ENCODE assay signal across 26 cellular contexts in the genomic region with DNA sequence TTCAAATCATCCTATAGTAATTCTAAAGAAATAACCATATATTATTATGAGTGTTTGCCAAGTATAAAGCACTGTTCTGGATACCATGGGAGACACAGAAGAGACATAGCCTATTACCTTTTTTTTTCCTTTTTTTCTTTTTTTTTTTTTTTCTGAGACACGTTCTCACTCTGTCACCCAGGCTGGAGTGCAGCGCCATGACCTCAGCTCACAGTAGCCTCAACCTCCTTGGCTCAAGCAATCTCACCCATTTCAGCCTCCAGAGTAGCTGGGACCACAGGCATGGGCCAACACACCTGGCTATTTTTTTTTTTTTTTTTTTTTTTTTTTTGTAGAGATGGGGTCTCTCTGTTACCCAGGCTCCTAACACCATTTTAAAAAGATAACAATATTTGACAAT. TPM values are rescaled to one million over a fixed set of nuclear protein-coding genes. Genes with fewer than 3 reads are reported as not detected.
DNase-seq lines count a peak whose midpoint lies in the region; ATAC-seq and TF ChIP-seq lines count a peak whose summit lies in the region.
"Had no signal": no experiment of that assay in that cellular context is flagged by ENCODE, and none has a peak within 500 bp of the region (broad histone marks: within the 10 kb centered on the region; RNA-seq: fewer than 3 reads in every experiment).

No MANE protein-coding gene starts in this region.

- intact Hi-C loops in activated CD8-positive, alpha-beta T cell treated with anti-CD3 and anti-CD28 coated beads for 36 hours (cut with micrococcal nuclease) = no loop called here

- H3K27ac ChIP-seq in right atrium auricular region = peak overlapping the region; percentile 51 to 65
- H3K27ac ChIP-seq: C4-2B, SJSA1, thoracic aorta, vagina had no signal

- H3K36me3 ChIP-seq in right atrium auricular region = peaks cover 8% of the 10 kb centered on the region
- H3K36me3 ChIP-seq: SJSA1, thoracic aorta, vagina had no signal

- no peaks in the 10 kb centered on the region for H3K27me3 Mint-ChIP-seq in stimulated activated naive CD8-positive, alpha-beta T cell treated with anti-CD3 and anti-CD28 coated beads, Interleukin-15, Interleukin-2, amounts not matched to agents 100 ng/mL and 50 ng/mL, for 24 hours
- no peaks in the 10 kb centered on the region for H3K27me3 Mint-ChIP-seq in activated CD8-positive, alpha-beta T cell treated with anti-CD3 and anti-CD28 coated beads for 36 hours
- H3K27me3 Mint-ChIP-seq: stimulated activated naive B cell treated with anti-CD40 and anti-IgM and Interleukin-4, amounts not matched to agents 10 μg/mL and 1 μg/mL and 100 μg/mL, for 72 hours had no signal

- POLR2A ChIA-PET in activated CD8-positive, alpha-beta T cell treated with anti-CD3 and anti-CD28 coated beads for 36 hours (lab: Charles Lee) = interaction anchor here (0.8 to 1.9 kb wide), 7 partner anchors 9 to 75 kb away, joined by 3 to 10 read pairs (median 6); a partner anchor contains a TSS

- H3K4me1 ChIP-seq in right atrium auricular region = peaks cover 0 to 40% of the 10 kb centered on the region in 2 donors

- no peaks in the 10 kb centered on the region for H3K27me3 ChIP-seq in right atrium auricular region
- H3K27me3 ChIP-seq: SJSA1, spleen, vagina had no signal

- no peaks in the 10 kb centered on the region for H3K9me3 Mint-ChIP-seq in stimulated activated naive CD8-positive, alpha-beta T cell treated with anti-CD3 and anti-CD28 coated beads, Interleukin-15, Interleukin-2, amounts not matched to agents 100 ng/mL and 50 ng/mL, for 24 hours
- no peaks in the 10 kb centered on the region for H3K9me3 Mint-ChIP-seq in activated CD8-positive, alpha-beta T cell treated with anti-CD3 and anti-CD28 coated beads for 36 hours
- H3K9me3 Mint-ChIP-seq: stimulated activated naive B cell treated with anti-CD40 and anti-IgM and Interleukin-4, amounts not matched to agents 10 μg/mL and 1 μg/mL and 100 μg/mL, for 72 hours had no signal

- peaks cover 84% of the 10 kb centered on the region for H3K36me3 Mint-ChIP-seq in stimulated activated naive CD8-positive, alpha-beta T cell treated with anti-CD3 and anti-CD28 coated beads, Interleukin-15, Interleukin-2, amounts not matched to agents 100 ng/mL and 50 ng/mL, for 24 hours (ENCODE audit: low read depth)
- peaks cover 66% of the 10 kb centered on the region for H3K36me3 Mint-ChIP-seq in activated CD8-positive, alpha-beta T cell treated with anti-CD3 and anti-CD28 coated beads for 36 hours (ENCODE audit: low read depth)

- CTCF ChIA-PET in activated CD8-positive, alpha-beta T cell treated with anti-CD3 and anti-CD28 coated beads for 36 hours (lab: Charles Lee) = interaction anchor here (1.0 to 1.4 kb wide), 2 partner anchors 15 to 495 kb away, joined by 3 to 4 read pairs; no protein-coding TSS in a partner anchor

- ATAC-seq in stimulated activated naive CD8-positive, alpha-beta T cell treated with anti-CD3 and anti-CD28 coated beads, Interleukin-15, Interleukin-2, amounts not matched to agents 100 U/mL and 50 U/mL, for 24 hours = no peak
- ATAC-seq in activated CD8-positive, alpha-beta T cell treated with anti-CD3 and anti-CD28 coated beads for 36 hours = no peak

- H3K9me3 ChIP-seq in right atrium auricular region = no peaks in the 10 kb centered on the region
- H3K9me3 ChIP-seq: SJSA1, spleen, thoracic aorta, vagina had no signal

- no peak for DNase-seq in stimulated activated naive CD8-positive, alpha-beta T cell treated with anti-CD3 and anti-CD28 coated beads, Interleukin-15, Interleukin-2, amounts not matched to agents 100 U/mL and 50 U/mL, for 24 hours
- no peak for DNase-seq in activated CD8-positive, alpha-beta T cell treated with anti-CD3 and anti-CD28 coated beads for 36 hours
- DNase-seq in right atrium auricular region (ENCODE audit: low spot score) (no peak), GM19238 (ENCODE audit: insufficient read length, low spot score) (no peak), HT-29 (ENCODE audit: low spot score) (no peak), SK-N-DZ (ENCODE audit: low spot score) (no peak), NCI-H2171 treated with DMSO at 0.1 percent for 48 hours (lab: John Stamatoyannopoulos, UW) (no peak)
- DNase-seq: activated CD4-positive, CD25-positive, alpha-beta regulatory T cell treated with anti-CD3 and anti-CD28 coated beads, Interleukin-2, amount 50 U/mL, for 72 hours; activated CD8-positive, alpha-beta memory T cell treated with anti-CD3 and anti-CD28 coated beads for 24 hours; effector CD4-positive, alpha-beta T cell; foreskin fibroblast; GM23248; KG1; mesendoderm; NCI-H1436 treated with DMSO at 0.1 percent for 48 hours; NCI-H510A treated with DMSO at 0.1 percent for 48 hours; NK-92 treated with Interleukin-12 subunit alpha and Interleukin-12 subunit beta, amount 100 ng/mL, for 24 hours; spleen; stimulated activated CD4-positive, alpha-beta T cell treated with anti-CD3 and anti-CD28 coated beads, Interleukin-2, amount 100 ng/mL, for 48 hours; stimulated activated naive B cell treated with anti-CD40 and anti-IgM and Interleukin-4, amounts not matched to agents 10 μg/mL and 1 μg/mL and 100 μg/mL, for 72 hours had no signal

- peak overlapping the region; percentile 77 for H3K27ac Mint-ChIP-seq in stimulated activated naive CD8-positive, alpha-beta T cell treated with anti-CD3 and anti-CD28 coated beads, Interleukin-15, Interleukin-2, amounts not matched to agents 100 ng/mL and 50 ng/mL, for 24 hours
- H3K27ac Mint-ChIP-seq in activated CD8-positive, alpha-beta T cell treated with anti-CD3 and anti-CD28 coated beads for 36 hours = peak overlapping the region; percentile 30
- H3K27ac Mint-ChIP-seq: stimulated activated naive B cell treated with anti-CD40 and anti-IgM and Interleukin-4, amounts not matched to agents 10 μg/mL and 1 μg/mL and 100 μg/mL, for 72 hours had no signal

- TF ChIP-seq CTCF in activated CD8-positive, alpha-beta T cell treated with anti-CD3 and anti-CD28 coated beads for 36 hours (IDR thresholded peaks at IDR 0.05) = no peak
- no peak for TF ChIP-seq CTCF in right atrium auricular region (IDR thresholded peaks at IDR 0.05)

- H3K4me3 Mint-ChIP-seq in stimulated activated naive CD8-positive, alpha-beta T cell treated with anti-CD3 and anti-CD28 coated beads, Interleukin-15, Interleukin-2, amounts not matched to agents 100 ng/mL and 50 ng/mL, for 24 hours = no peak overlapping the region
- H3K4me3 Mint-ChIP-seq in activated CD8-positive, alpha-beta T cell treated with anti-CD3 and anti-CD28 coated beads for 36 hours = no peak overlapping the region
- H3K4me3 Mint-ChIP-seq: brain; stimulated activated naive B cell treated with anti-CD40 and anti-IgM and Interleukin-4, amounts not matched to agents 10 μg/mL and 1 μg/mL and 100 μg/mL, for 72 hours had no signal

- no peak overlapping the region for H3K4me3 ChIP-seq in right atrium auricular region
- H3K4me3 ChIP-seq: GM23248, SJSA1, thoracic aorta, vagina had no signal

- peaks cover 86% of the 10 kb centered on the region for H3K4me1 Mint-ChIP-seq in stimulated activated naive CD8-positive, alpha-beta T cell treated with anti-CD3 and anti-CD28 coated beads, Interleukin-15, Interleukin-2, amounts not matched to agents 100 ng/mL and 50 ng/mL, for 24 hours (ENCODE audit: low read depth)
- peaks cover 76% of the 10 kb centered on the region for H3K4me1 Mint-ChIP-seq in activated CD8-positive, alpha-beta T cell treated with anti-CD3 and anti-CD28 coated beads for 36 hours (ENCODE audit: low read depth)

RNA-seq across cellular contexts. Expression of a gene that starts 30.9 kb away (rescaled TPM):
- 100 to 1,000 TPM; 104 to 113 TPM for total RNA-seq in activated CD8-positive, alpha-beta T cell treated with anti-CD3 and anti-CD28 coated beads for 36 hours
- total RNA-seq in right atrium auricular region = 10 to 100 TPM; 24.6 to 27.3 TPM
- 3.8 and 8.3 TPM in 2 replicates for total RNA-seq in HT-29 (2014; rRNA removed; shearing (Covaris generic))
- 6.8 and 16.0 TPM in 2 replicates for polyA plus RNA-seq in SK-N-DZ (2014; cell fraction: cytosol; rRNA removed)
- 12.1 and 17.4 TPM in 2 replicates for polyA plus RNA-seq in SK-N-DZ (2014; cell fraction: nucleus; rRNA removed)
